Comparison of ENCODE assay signal across 13 cellular contexts in genomic region chr1:19605884-19606442, GRCh38. TPM values are rescaled to one million over a fixed set of nuclear protein-coding genes. Genes with fewer than 3 reads are reported as not detected.
DNase-seq lines count a peak whose midpoint lies in the region; ATAC-seq, FAIRE-seq and TF ChIP-seq lines count a peak whose summit lies in the region.
"Had no signal": no experiment of that assay in that cellular context is flagged by ENCODE, and none has a peak within 500 bp of the region (broad histone marks: within the 10 kb centered on the region; RNA-seq: fewer than 3 reads in every experiment).

No MANE protein-coding gene starts in this region.

- TF ChIP-seq RAD21 in K562 (CRISPR knock-in tag; conservative IDR thresholded peaks at IDR 0.05 in 1 of 2, IDR thresholded peaks at IDR 0.05 in 1 of 2), result no peak

- no peaks in the 10 kb centered on the region for H3K9me3 ChIP-seq in CD8-positive, alpha-beta T cell (ENCODE audit: low read length)
- no peaks in the 10 kb centered on the region for H3K9me3 ChIP-seq in K562 (replicated peaks; ENCODE audit: control insufficient read depth, insufficient read depth, low read depth, low read length)

- peaks cover 41% of the 10 kb centered on the region for H3K36me3 Mint-ChIP-seq in CD8-positive, alpha-beta T cell

- H3K9me1 ChIP-seq in K562 (ENCODE audit: control insufficient read depth, insufficient read depth, low read length), result peaks cover 6% of the 10 kb centered on the region

- H3K9ac ChIP-seq in K562 (ENCODE audit: insufficient read depth in 1 of 2, low read depth in 2 of 2, low read length in 2 of 2), result no peak overlapping the region

- peaks cover 56% of the 10 kb centered on the region for H3K4me1 ChIP-seq in CD8-positive, alpha-beta T cell (ENCODE audit: insufficient read depth, low read length)
- peaks cover 0 to 8% of the 10 kb centered on the region in 2 experiments; a peak in 3 of 5 replicates for H3K4me1 ChIP-seq in K562 (replicated peaks in 1 of 2; ENCODE audit: control insufficient read depth in 2 of 2, insufficient read depth in 2 of 2, low read length in 2 of 2)

- TF ChIP-seq POLR2A in NB4 (IDR thresholded peaks at IDR 0.05; ENCODE audit: extremely low read depth, insufficient read length) (no peak), K562 (conservative IDR thresholded peaks at IDR 0.05) (no peak)

- no peaks in the 10 kb centered on the region for H3K9me3 Mint-ChIP-seq in CD8-positive, alpha-beta T cell
- H3K9me3 Mint-ChIP-seq: neural crest cell had no signal

- peak overlapping the region; percentile 42 for H3K4me3 Mint-ChIP-seq in CD8-positive, alpha-beta T cell
- H3K4me3 Mint-ChIP-seq: neural crest cell had no signal

- in situ Hi-C loops in K562 (cut with MboI), result no loop called here

- no TSS peak for BruUV-seq in K562 (replicated peaks; lab: Mats Ljungman, UMichigan)

- no peak for FAIRE-seq in K562 (lab: Jason Lieb, UNC)
- FAIRE-seq: H1 had no signal

- H3K27me3 Mint-ChIP-seq in CD8-positive, alpha-beta T cell (ENCODE audit: low read depth), result no peaks in the 10 kb centered on the region

- TF ChIP-seq CTCF in CD8-positive, alpha-beta T cell (IDR thresholded peaks at IDR 0.05), result no peak
- TF ChIP-seq CTCF in NB4 (IDR thresholded peaks at IDR 0.05; ENCODE audit: low read depth, low read length), result no peak
- TF ChIP-seq CTCF in K562 (IDR thresholded peaks at IDR 0.05 in 2 of 3, conservative IDR thresholded peaks at IDR 0.05 in 1 of 3; ENCODE audit: insufficient read depth in 2 of 3, low read depth in 1 of 3, low read length in 3 of 3), result no peak
- TF ChIP-seq CTCF in omental fat pad (IDR thresholded peaks at IDR 0.05), result no peak

- WGBS in K562 (ENCODE audit: insufficient coverage, low coverage, missing lambda C conversion rate), result 82% methylated on average over 3 of the region's 3 CpGs

- intact Hi-C loops in CD8-positive, alpha-beta T cell (cut with DNase I, micrococcal nuclease), result loop anchor here in 1 of 2 experiments (1.0 kb wide), 1 partner anchor 9 kb away; no protein-coding TSS in a partner anchor
- intact Hi-C loops in K562 (cut with micrococcal nuclease), result no loop called here

- peaks cover 98% of the 10 kb centered on the region for H3K79me2 ChIP-seq in K562 (ENCODE audit: control insufficient read depth, insufficient read depth, low read length)

- peak; percentile 37 for ATAC-seq in CD8-positive, alpha-beta T cell
- ATAC-seq in K562 (no peak), omental fat pad (ENCODE audit: low FRiP score) (peak; percentile 48), HG02623 (IDR thresholded peaks at IDR 0.05; ENCODE audit: unreplicated experiment) (no peak), GM18907 (IDR thresholded peaks at IDR 0.05; ENCODE audit: unreplicated experiment) (no peak)
- ATAC-seq: foreskin keratinocyte had no signal

- no peak for TF ChIP-seq EP300 in K562 (IDR thresholded peaks at IDR 0.05; ENCODE audit: low read length)

- peaks cover 73% of the 10 kb centered on the region for H3K4me1 Mint-ChIP-seq in CD8-positive, alpha-beta T cell (ENCODE audit: low read depth)

- no peak overlapping the region for H3K27ac ChIP-seq in CD8-positive, alpha-beta T cell (ENCODE audit: low read depth, low read length)
- H3K27ac ChIP-seq in K562 (ENCODE audit: extremely low read depth, low read depth, low read length), result no peak overlapping the region
- H3K27ac ChIP-seq: foreskin keratinocyte had no signal

- H3K36me3 ChIP-seq in CD8-positive, alpha-beta T cell (ENCODE audit: insufficient read depth, low read length), result no peaks in the 10 kb centered on the region
- peaks cover 62% of the 10 kb centered on the region for H3K36me3 ChIP-seq in K562 (ENCODE audit: control insufficient read depth, insufficient read depth, low read length)

- H3K4me2 ChIP-seq in K562 (ENCODE audit: insufficient read depth, low read length), result no peak overlapping the region

- POLR2A ChIA-PET in CD8-positive, alpha-beta T cell (lab: Charles Lee), result interaction anchor here (1.2 to 2.6 kb wide), 2 partner anchors 9 to 142 kb away, joined by 3 to 6 read pairs; a partner anchor contains a TSS
- POLR2A ChIA-PET in K562 (lab: Yijun Ruan, JAX), result interaction anchor here (0.6 to 1.7 kb wide), 7 partner anchors 8 to 232 kb away, joined by 3 to 9 read pairs (median 4); a partner anchor contains a TSS

- H4K20me1 ChIP-seq in K562 (replicated peaks; ENCODE audit: control insufficient read depth, insufficient read depth, low read length), result peaks cover 21% of the 10 kb centered on the region

- H3K27ac Mint-ChIP-seq in CD8-positive, alpha-beta T cell, result peak overlapping the region; percentile 90

- no peaks in the 10 kb centered on the region for H3K27me3 ChIP-seq in CD8-positive, alpha-beta T cell (ENCODE audit: insufficient read depth, low read length)
- no peaks in the 10 kb centered on the region for H3K27me3 ChIP-seq in K562 (ENCODE audit: control insufficient read depth in 2 of 2, insufficient read depth in 2 of 2, low read length in 2 of 2)
- H3K27me3 ChIP-seq: foreskin keratinocyte had no signal

- no peak overlapping the region for H3K4me3 ChIP-seq in CD8-positive, alpha-beta T cell (ENCODE audit: low read depth, low read length)
- H3K4me3 ChIP-seq in NB4 (ENCODE audit: low read depth, low read length) (no peak overlapping the region), K562 (no peak overlapping the region)

- H2AFZ ChIP-seq in K562 (ENCODE audit: low read depth, low read length), result no peak overlapping the region

- CTCF ChIA-PET in CD8-positive, alpha-beta T cell (lab: Charles Lee), result interaction anchor here (1.0 to 1.1 kb wide), 2 partner anchors 23 to 24 kb away, joined by 3 to 4 read pairs; no protein-coding TSS in a partner anchor
- CTCF ChIA-PET in K562 (lab: Yijun Ruan, JAX; ENCODE audit: low intra/inter-chr PET ratio), result no interaction called here

- DNase-seq in CD8-positive, alpha-beta T cell, result no peak
- peak; percentile 31 for DNase-seq in NB4 (ENCODE audit: low read depth)
- no peak for DNase-seq in K562 (ENCODE audit: extremely low read depth in 1 of 4, low spot score in 3 of 4)
- DNase-seq in omental fat pad (ENCODE audit: low spot score), result no peak
- no peak for DNase-seq in kidney glomerular epithelial cell (lab: John Stamatoyannopoulos, UW)
- DNase-seq: foreskin keratinocyte; NCI-H187; NK-92 treated with Interleukin-12 subunit alpha and Interleukin-12 subunit beta, amount 100 ng/mL, for 24 hours had no signal

TF ChIP-seq in K562, 482 proteins besides CTCF, POLR2A, EP300 and RAD21 (continues in another document):
- TF ChIP-seq TCFL5 (CRISPR knock-in tag; conservative IDR thresholded peaks at IDR 0.05) (no peak), CEBPB (tag; IDR thresholded peaks at IDR 0.05) (0 out of 2 replicates have a peak, but pooled peaks have one; percentile 27)

RNA-seq across cellular contexts. Expression of gene NBL1, which starts 38.1 kb away (rescaled TPM):
- 10 to 100 TPM; 76.5 to 80.5 TPM for total RNA-seq in CD8-positive, alpha-beta T cell
- 1.2 and 4.9 TPM in 2 replicates for total RNA-seq in K562 (2011; cell fraction: chromatin; rRNA removed; ENCODE audit: low replicate concordance)
- total RNA-seq in K562 (2011; cell fraction: nucleolus; rRNA removed), result 2.9 and 5.3 TPM in 2 replicates
- 2.1 and 4.1 TPM in 2 replicates for total RNA-seq in K562 (2011; cell fraction: nucleoplasm; rRNA removed)
- total RNA-seq in K562 (2014; rRNA removed) (2.4 and 4.9 TPM in 2 replicates), K562 (2014; rRNA removed; fragmentation: Illumina TruSeq; extraction: Trizol) (0.80 and 0.91 TPM in 2 replicates), K562 (2015; rRNA removed; fragmentation: Illumina TruSeq; extraction: Trizol) (1.0 and 1.4 TPM in 2 replicates), K562 (2021) (3.4 and 3.7 TPM in 2 replicates), omental fat pad (10 to 100 TPM; 36.8 to 97.9 (median 72.8) TPM)
- polyA plus RNA-seq in K562 (2011; rRNA removed) (3.2 and 4.1 TPM in 2 replicates), K562 (2014; fragmentation: Illumina TruSeq; extraction: Trizol) (1.3 and 2.1 TPM in 2 replicates), K562 (2014; fragmentation: Nextera tagmentation; extraction: Ambion mirVana) (under 1 TPM in 1 of 2 experiments, not detected in 1; 0.10 TPM), K562 (2014; rRNA removed) (2.2 and 2.8 TPM in 2 replicates)
- 2.8 and 8.3 TPM in 2 replicates for polyA plus RNA-seq in K562 (2011; cell fraction: cytosol; rRNA removed)
- polyA plus RNA-seq in K562 (2011; cell fraction: nucleus; rRNA removed), result 1.8 and 3.1 TPM in 2 replicates
- polyA plus RNA-seq in K562 (2012), result 1.6 and 1.8 TPM in 2 replicates
- polyA minus RNA-seq in K562 (2011; rRNA and poly(A)+ RNA removed), result 2.0 and 2.8 TPM in 2 replicates
- 5.2 and 5.6 TPM in 2 replicates for polyA minus RNA-seq in K562 (2011; cell fraction: cytosol; rRNA and poly(A)+ RNA removed)
- 0.81 and 2.0 TPM in 2 replicates for polyA minus RNA-seq in K562 (2011; cell fraction: nucleus; rRNA and poly(A)+ RNA removed)

RNA-seq across cellular contexts. Expression of gene HTR6, which starts 58.7 kb away (rescaled TPM):
- total RNA-seq in CD8-positive, alpha-beta T cell, result 1 to 10 TPM in 1 of 2 experiments, under 1 TPM in 1; 0.87 to 1.1 TPM
- total RNA-seq in K562 (2011; cell fraction: chromatin; rRNA removed; ENCODE audit: low replicate concordance), result not detected in 2 replicates
- not detected in 2 replicates for total RNA-seq in K562 (2011; cell fraction: nucleolus; rRNA removed)
- not detected in 2 replicates for total RNA-seq in K562 (2011; cell fraction: nucleoplasm; rRNA removed)
- total RNA-seq in K562 (2014; rRNA removed) (not detected in 2 replicates), K562 (2014; rRNA removed; fragmentation: Illumina TruSeq; extraction: Trizol) (not detected in 2 replicates), K562 (2015; rRNA removed; fragmentation: Illumina TruSeq; extraction: Trizol) (not detected in 2 replicates), K562 (2021) (not detected in 2 replicates), omental fat pad (not detected)
- polyA plus RNA-seq in K562 (2011; rRNA removed) (not detected in 2 replicates), K562 (2014; fragmentation: Illumina TruSeq; extraction: Trizol) (not detected in 2 replicates), K562 (2014; fragmentation: Nextera tagmentation; extraction: Ambion mirVana) (not detected), K562 (2014; rRNA removed) (not detected in 2 replicates)
- polyA plus RNA-seq in K562 (2011; cell fraction: cytosol; rRNA removed), result not detected in 2 replicates
- polyA plus RNA-seq in K562 (2011; cell fraction: nucleus; rRNA removed), result not detected in 2 replicates
- not detected in 2 replicates for polyA plus RNA-seq in K562 (2012)
- not detected in 2 replicates for polyA minus RNA-seq in K562 (2011; rRNA and poly(A)+ RNA removed)
- not detected in 2 replicates for polyA minus RNA-seq in K562 (2011; cell fraction: cytosol; rRNA and poly(A)+ RNA removed)
- not detected in 2 replicates for polyA minus RNA-seq in K562 (2011; cell fraction: nucleus; rRNA and poly(A)+ RNA removed)
- total RNA-seq: foreskin keratinocyte, kidney epithelial cell, neural crest cell had no signal
- polyA plus RNA-seq: foreskin keratinocyte had no signal

Comparison
In these comparisons a context has a peak if more than half of its experiments do, and no peak if none do; other contexts are left out.
1. ATAC-seq: peak in CD8-positive, alpha-beta T cell (single experiment) and omental fat pad (single experiment); none in K562 (single experiment), HG02623 (single experiment) and GM18907 (single experiment).
2. RNA of gene NBL1, which starts 38.1 kb away (total RNA-seq): 36.8 to 97.9 TPM in omental fat pad and 76.5 to 80.5 TPM in CD8-positive, alpha-beta T cell; 0.80 to 5.3 TPM in K562; every median in the first group is over 4 times any median in the second.